Comparison of ENCODE assay signal across 23 cellular contexts in genomic region chr16:12314786-12315185, GRCh38.
DNase-seq lines count a peak whose midpoint lies in the region; ATAC-seq and TF ChIP-seq lines count a peak whose summit lies in the region.
"Had no signal": no experiment of that assay in that cellular context is flagged by ENCODE, and none has a peak within 500 bp of the region (broad histone marks: within the 10 kb centered on the region; RNA-seq: fewer than 3 reads in every experiment).

No MANE protein-coding gene starts in this region.

- H3K9ac ChIP-seq in BLaER1 treated with 17β-estradiol and CSF1 and Interleukin-3, amounts not matched to agents 10 nM and 100 nM, result no peak overlapping the region
- H3K9ac ChIP-seq in GM23248 (no peak overlapping the region), iPS-20b (ENCODE audit: low read depth, low read length) (no peak overlapping the region)

- no peaks in the 10 kb centered on the region for H3K9me3 ChIP-seq in BLaER1 treated with 17β-estradiol and CSF1 and Interleukin-3, amounts not matched to agents 10 nM and 100 nM (replicated peaks in 1 of 11)
- H3K9me3 ChIP-seq in GM23248 (ENCODE audit: low read depth) (no peaks in the 10 kb centered on the region), OCI-LY7 (ENCODE audit: low read length) (no peaks in the 10 kb centered on the region), iPS-20b (ENCODE audit: insufficient read depth, low read depth, low read length) (no peaks in the 10 kb centered on the region), aorta (ENCODE audit: control insufficient read depth, low read length) (no peaks in the 10 kb centered on the region)
- H3K9me3 ChIP-seq: body of pancreas, left lung, psoas muscle had no signal

- H3K9me2 ChIP-seq in GM23248 (ENCODE audit: insufficient read depth), result no peaks in the 10 kb centered on the region
- H3K9me2 ChIP-seq in OCI-LY7 (ENCODE audit: insufficient read depth, low read length), result no peaks in the 10 kb centered on the region

- peaks cover 0 to 100% (median 0%) of the 10 kb centered on the region in 11 experiments; a peak in 9 of 22 replicates for H3K27me3 ChIP-seq in BLaER1 treated with 17β-estradiol and CSF1 and Interleukin-3, amounts not matched to agents 10 nM and 100 nM
- H3K27me3 ChIP-seq in GM23248 (replicated peaks; ENCODE audit: insufficient read depth), result no peaks in the 10 kb centered on the region
- H3K27me3 ChIP-seq in iPS-20b (ENCODE audit: insufficient read depth, low read length), result no peaks in the 10 kb centered on the region
- no peaks in the 10 kb centered on the region for H3K27me3 ChIP-seq in aorta (ENCODE audit: control insufficient read depth in 1 of 2, insufficient read depth in 2 of 2, low read length in 1 of 2)
- H3K27me3 ChIP-seq: body of pancreas, left lung had no signal

- no peaks in the 10 kb centered on the region for H3K9me3 Mint-ChIP-seq in activated T-cell treated with anti-CD3 and anti-CD28 coated beads, Interleukin-2, amount 50 U/mL, for 4 hours
- H3K9me3 Mint-ChIP-seq: neural crest cell; stimulated activated naive CD8-positive, alpha-beta T cell treated with anti-CD3 and anti-CD28 coated beads, Interleukin-15, amount 100 ng/mL, for 72 hours had no signal

- no peak overlapping the region for H3K4me3 ChIP-seq in BLaER1 treated with 17β-estradiol and CSF1 and Interleukin-3, amounts not matched to agents 10 nM and 100 nM
- H3K4me3 ChIP-seq in GM23248 (no peak overlapping the region), OCI-LY7 (ENCODE audit: low read depth, low read length, poor library complexity, severe bottlenecking) (no peak overlapping the region), iPS-20b (ENCODE audit: low read length) (peak overlapping the region; percentile 33; the same call in 1 of the 2 replicates), aorta (ENCODE audit: low read length in 2 of 2) (no peak overlapping the region)
- H3K4me3 ChIP-seq: body of pancreas, left lung, psoas muscle had no signal

- peaks cover 5% of the 10 kb centered on the region for H3K36me3 Mint-ChIP-seq in activated T-cell treated with anti-CD3 and anti-CD28 coated beads, Interleukin-2, amount 50 U/mL, for 4 hours (ENCODE audit: insufficient read depth)
- H3K36me3 Mint-ChIP-seq: activated CD8-positive, alpha-beta memory T cell treated with anti-CD3 and anti-CD28 coated beads, Interleukin-2, amount 10 ng/mL, durations not matched to agents 7 days and 5 days; activated naive CD8-positive, alpha-beta T cell had no signal

- WGBS in GM23248 (ENCODE audit: low coverage in 1 of 2, low lambda C conversion rate in 2 of 2, missing lambda C conversion rate in 2 of 2), 2 experiments, result 46 to 52% methylated on average over 3 of the region's 3 CpGs
- 58 to 74% methylated on average over 3 of the region's 3 CpGs for WGBS in aorta, 2 donors

- no peak for ATAC-seq in activated T-cell treated with anti-CD3 and anti-CD28 coated beads, Interleukin-2, amount 50 U/mL, for 4 hours
- ATAC-seq in GM21723 (IDR thresholded peaks at IDR 0.05; ENCODE audit: unreplicated experiment), result no peak
- ATAC-seq in aorta (ENCODE audit: low FRiP score), result no peak
- ATAC-seq in HG03025 (IDR thresholded peaks at IDR 0.05; ENCODE audit: low FRiP score, unreplicated experiment), result no peak
- ATAC-seq: activated CD4-positive, alpha-beta T cell treated with anti-CD3 and anti-CD28 coated beads for 36 hours; activated CD8-positive, alpha-beta memory T cell treated with anti-CD3 and anti-CD28 coated beads, Interleukin-2, amount 10 ng/mL, durations not matched to agents 7 days and 5 days; left lung; psoas muscle; Right ventricle myocardium inferior; stimulated activated naive CD8-positive, alpha-beta T cell treated with anti-CD3 and anti-CD28 coated beads, Interleukin-15, amount 100 ng/mL, for 72 hours had no signal

- H3K27me3 Mint-ChIP-seq in activated T-cell treated with anti-CD3 and anti-CD28 coated beads, Interleukin-2, amount 50 U/mL, for 4 hours (ENCODE audit: low read depth), result no peaks in the 10 kb centered on the region
- H3K27me3 Mint-ChIP-seq: activated CD4-positive, alpha-beta T cell treated with anti-CD3 and anti-CD28 coated beads for 36 hours; activated CD8-positive, alpha-beta memory T cell treated with anti-CD3 and anti-CD28 coated beads, Interleukin-2, amount 10 ng/mL, durations not matched to agents 7 days and 5 days; activated naive CD8-positive, alpha-beta T cell; stimulated activated naive CD8-positive, alpha-beta T cell treated with anti-CD3 and anti-CD28 coated beads, Interleukin-15, amount 100 ng/mL, for 72 hours had no signal

- H3K27ac ChIP-seq in BLaER1 treated with 17β-estradiol and CSF1 and Interleukin-3, amounts not matched to agents 10 nM and 100 nM, result no peak overlapping the region
- no peak overlapping the region for H3K27ac ChIP-seq in GM23248
- H3K27ac ChIP-seq in OCI-LY7 (ENCODE audit: low read depth, low read length, poor library complexity, severe bottlenecking), result peak overlapping the region; percentile 4
- no peak overlapping the region for H3K27ac ChIP-seq in iPS-20b (ENCODE audit: low read length)
- H3K27ac ChIP-seq in aorta (ENCODE audit: low read depth in 1 of 2, low read length in 2 of 2), result no peak overlapping the region
- H3K27ac ChIP-seq: left lung, psoas muscle had no signal

- peaks cover 0 to 100% (median 35%) of the 10 kb centered on the region in 11 experiments; a peak in 13 of 22 replicates for H4K20me1 ChIP-seq in BLaER1 treated with 17β-estradiol and CSF1 and Interleukin-3, amounts not matched to agents 10 nM and 100 nM
- H4K20me1 ChIP-seq in GM23248 (ENCODE audit: insufficient read depth), result no peaks in the 10 kb centered on the region
- H4K20me1 ChIP-seq in OCI-LY7 (ENCODE audit: insufficient read depth, low read length), result no peaks in the 10 kb centered on the region

- peaks cover 0 to 10% (median 0%) of the 10 kb centered on the region in 11 experiments; a peak in 3 of 22 replicates for H3K36me3 ChIP-seq in BLaER1 treated with 17β-estradiol and CSF1 and Interleukin-3, amounts not matched to agents 10 nM and 100 nM
- H3K36me3 ChIP-seq in GM23248 (ENCODE audit: low read depth), result no peaks in the 10 kb centered on the region
- no peaks in the 10 kb centered on the region for H3K36me3 ChIP-seq in OCI-LY7 (ENCODE audit: insufficient read depth, low read length)
- no peaks in the 10 kb centered on the region for H3K36me3 ChIP-seq in iPS-20b (ENCODE audit: insufficient read depth, low read depth, low read length)
- H3K36me3 ChIP-seq in aorta (ENCODE audit: control insufficient read depth in 1 of 2, insufficient read depth in 2 of 2, low read length in 1 of 2), result no peaks in the 10 kb centered on the region
- H3K36me3 ChIP-seq: left lung had no signal

- TF ChIP-seq CTCF in OCI-LY7 (conservative IDR thresholded peaks at IDR 0.05; ENCODE audit: low read length), result no peak

- H3K4me1 ChIP-seq in BLaER1 treated with 17β-estradiol and CSF1 and Interleukin-3, amounts not matched to agents 10 nM and 100 nM, result peaks cover 9 to 73% (median 38%) of the 10 kb centered on the region in 10 experiments
- H3K4me1 ChIP-seq in GM23248 (ENCODE audit: insufficient read depth) (peaks cover 9% of the 10 kb centered on the region; the same call in 1 of the 2 replicates), OCI-LY7 (ENCODE audit: insufficient read depth, low read length, poor library complexity, severe bottlenecking) (peaks cover 80% of the 10 kb centered on the region), iPS-20b (ENCODE audit: insufficient read depth, low read length) (peaks cover 23% of the 10 kb centered on the region), aorta (ENCODE audit: control insufficient read depth in 1 of 2, insufficient read depth in 2 of 2, low read length in 2 of 2) (no peaks in the 10 kb centered on the region)
- H3K4me1 ChIP-seq: left lung, psoas muscle had no signal

- intact Hi-C loops in OCI-LY7 (cut with micrococcal nuclease; ENCODE audit: unreplicated experiment) (no loop called here), aorta (cut with DNase I) (no loop called here)

- in situ Hi-C loops in GM23248 (cut with MboI), result no loop called here

- POLR2A ChIA-PET in OCI-LY7 (lab: Charles Lee), result interaction anchor here (1.5 to 2.7 kb wide), 2 partner anchors 9 to 14 kb away, joined by 6 to 11 read pairs; no protein-coding TSS in a partner anchor

- H3F3A ChIP-seq in GM23248 (ENCODE audit: insufficient read depth), result no peaks in the 10 kb centered on the region

- peaks cover 8% of the 10 kb centered on the region for H3K4me1 Mint-ChIP-seq in activated T-cell treated with anti-CD3 and anti-CD28 coated beads, Interleukin-2, amount 50 U/mL, for 4 hours (ENCODE audit: low read depth)

- peak overlapping the region in 9 of 11 experiments; percentile 13 to 95 (median 54); a peak in 13 of 22 replicates for H3K4me2 ChIP-seq in BLaER1 treated with 17β-estradiol and CSF1 and Interleukin-3, amounts not matched to agents 10 nM and 100 nM
- H3K4me2 ChIP-seq in GM23248 (ENCODE audit: unreplicated experiment), result no peak overlapping the region
- H3K4me2 ChIP-seq in OCI-LY7 (ENCODE audit: low read length), result peak overlapping the region; percentile 80

- BruUV-seq in OCI-LY7 (replicated peaks; lab: Mats Ljungman, UMichigan), result no TSS peak

- DNase-seq in GM23248 (peak; percentile 14), OCI-LY7 (ENCODE audit: low spot score) (no peak), aorta (no peak)
- no peak for DNase-seq in activated T-cell treated with anti-CD3 and anti-CD28 coated beads, Interleukin-2, amount 50 U/mL, for 4 hours
- DNase-seq: activated CD4-positive, alpha-beta T cell treated with anti-CD3 and anti-CD28 coated beads for 36 hours; activated CD8-positive, alpha-beta memory T cell treated with anti-CD3 and anti-CD28 coated beads, Interleukin-2, amount 10 ng/mL, durations not matched to agents 7 days and 5 days; glutamatergic neuron; IMR-90; left lung; NCI-H187 treated with DMSO at 0.1 percent for 48 hours; NK-92 treated with Interleukin-12 subunit alpha and Interleukin-12 subunit beta, amount 100 ng/mL, for 24 hours; psoas muscle; stimulated activated CD4-positive, alpha-beta T cell treated with anti-CD3 and anti-CD28 coated beads, Interleukin-4, amount 100 ng/mL, for 1 hour; stimulated activated naive CD8-positive, alpha-beta T cell treated with anti-CD3 and anti-CD28 coated beads, Interleukin-15, amount 100 ng/mL, for 72 hours; trophoblast cell had no signal

- 0 out of 2 replicates have a peak, but pooled peaks cover 4% of the 10 kb centered on the region for H3K79me2 ChIP-seq in GM23248 (ENCODE audit: insufficient read depth)
- H3K79me2 ChIP-seq in OCI-LY7 (ENCODE audit: insufficient read depth, low read depth, low read length), result no peaks in the 10 kb centered on the region

- H3K4me3 Mint-ChIP-seq in activated T-cell treated with anti-CD3 and anti-CD28 coated beads, Interleukin-2, amount 50 U/mL, for 4 hours, result no peak overlapping the region
- H3K4me3 Mint-ChIP-seq: activated CD4-positive, alpha-beta T cell treated with anti-CD3 and anti-CD28 coated beads for 36 hours; activated CD8-positive, alpha-beta memory T cell treated with anti-CD3 and anti-CD28 coated beads, Interleukin-2, amount 10 ng/mL, durations not matched to agents 7 days and 5 days; activated naive CD8-positive, alpha-beta T cell; neural crest cell; stimulated activated naive CD8-positive, alpha-beta T cell treated with anti-CD3 and anti-CD28 coated beads, Interleukin-15, amount 100 ng/mL, for 72 hours had no signal

- H2AFZ ChIP-seq in GM23248 (no peak overlapping the region), OCI-LY7 (ENCODE audit: low read length) (no peak overlapping the region; the same call in 1 of the 2 replicates)

- CTCF ChIA-PET in OCI-LY7 (lab: Charles Lee; ENCODE audit: unreplicated experiment), result no interaction called here
